In genomic region chr9:8256880-8257279, GRCh38 we compare ENCODE assay signal across 20 cellular contexts.
A peak's percentile ranks its signal among the peaks of the same experiment; 100 is the strongest.
DNase-seq lines count a peak whose midpoint lies in the region.
"Had no signal": no experiment of that assay in that cellular context is flagged by ENCODE, and none has a peak within 500 bp of the region (broad histone marks: within the 10 kb centered on the region; RNA-seq: fewer than 3 reads in every experiment).

No MANE protein-coding gene starts in this region.

- no peaks in the 10 kb centered on the region for H3K27me3 ChIP-seq in mesendoderm (ENCODE audit: insufficient read depth, low read length, poor library complexity)
- H3K27me3 ChIP-seq: BE2C, BLaER1 had no signal

- no peak overlapping the region for H2BK120ac ChIP-seq in mesendoderm (ENCODE audit: low read depth, low read length)

- H3K4me1 ChIP-seq in mesendoderm (ENCODE audit: control insufficient read depth, low read depth, low read length), result peaks cover 15% of the 10 kb centered on the region
- H3K4me1 ChIP-seq: BE2C, BLaER1 had no signal

- no peak overlapping the region for H3K56ac ChIP-seq in mesendoderm (ENCODE audit: low read length)

- H2BK15ac ChIP-seq in mesendoderm (replicated peaks; ENCODE audit: low read depth), result no peak overlapping the region

- H2BK5ac ChIP-seq in mesendoderm (ENCODE audit: low read length), result no peak overlapping the region

- no peak overlapping the region for H4K5ac ChIP-seq in mesendoderm (ENCODE audit: low read length)

- no peak overlapping the region for H3K9ac ChIP-seq in mesendoderm (ENCODE audit: low read length)
- H3K9ac ChIP-seq: BLaER1 had no signal

- no peak overlapping the region for H3K18ac ChIP-seq in mesendoderm (ENCODE audit: low read length)

- no peak overlapping the region for H3K4ac ChIP-seq in mesendoderm (ENCODE audit: low read depth, low read length)

- no peaks in the 10 kb centered on the region for H3K36me3 ChIP-seq in mesendoderm (ENCODE audit: control insufficient read depth, insufficient read depth, low read length)
- H3K36me3 ChIP-seq: BE2C, BLaER1 had no signal

- no CpG with 5 or more reads among the region's 2 CpGs for WGBS in mesendoderm (ENCODE audit: extremely low coverage, insufficient coverage, low lambda C conversion rate)

- no peaks in the 10 kb centered on the region for H3K79me2 ChIP-seq in mesendoderm (ENCODE audit: control insufficient read depth, insufficient read depth, low read length)

- H3K23ac ChIP-seq in mesendoderm (ENCODE audit: low read length), result no peak overlapping the region

- no peak overlapping the region for H4K8ac ChIP-seq in mesendoderm (ENCODE audit: low read depth, low read length)

- no peak overlapping the region for H2AK5ac ChIP-seq in mesendoderm (ENCODE audit: low read length)

- no peak overlapping the region for H3K4me3 ChIP-seq in mesendoderm (ENCODE audit: low read length)
- H3K4me3 ChIP-seq: BLaER1, GM12878 had no signal

- peak; percentile 69 for DNase-seq in G401 (ENCODE audit: low spot score)
- peak; percentile 60 for DNase-seq in cerebellar cortex (ENCODE audit: low spot score)
- no peak for DNase-seq in mesendoderm
- DNase-seq in NCI-H1930 (lab: John Stamatoyannopoulos, UW), result no peak
- no peak for DNase-seq in RKO (ENCODE audit: low spot score)
- DNase-seq: 8988T; ACHN; BE2C; CD4-positive, alpha-beta memory T cell; CD4-positive, CD25-positive, alpha-beta regulatory T cell; CD8-positive, alpha-beta memory T cell; COR-L47; DMS 273 treated with DMSO at 0.1 percent for 48 hours; DMS153; DMS53; DMS79; DND-41; EL had no signal

- peak overlapping the region; percentile 22 for H3K27ac ChIP-seq in mesendoderm (ENCODE audit: low read depth, low read length)
- H3K27ac ChIP-seq: BLaER1 had no signal

- in situ Hi-C loops in G401 (cut with HindIII; ENCODE audit: low sequenced_read_pairs), result no loop called here

- H3K79me1 ChIP-seq in mesendoderm (ENCODE audit: low read length), result no peaks in the 10 kb centered on the region

- no peak overlapping the region for H3K4me2 ChIP-seq in mesendoderm (ENCODE audit: low read length)
- H3K4me2 ChIP-seq: BLaER1 had no signal

Comparison
In these comparisons a context has a peak if more than half of its experiments do, and no peak if none do; other contexts are left out.
1. DNase-seq: peak in G401 (single experiment) and cerebellar cortex (single experiment); none in mesendoderm (single experiment), NCI-H1930 (0 of 2) and RKO (single experiment).